Comparison of ENCODE assay signal across 27 cellular contexts in the genomic region with DNA sequence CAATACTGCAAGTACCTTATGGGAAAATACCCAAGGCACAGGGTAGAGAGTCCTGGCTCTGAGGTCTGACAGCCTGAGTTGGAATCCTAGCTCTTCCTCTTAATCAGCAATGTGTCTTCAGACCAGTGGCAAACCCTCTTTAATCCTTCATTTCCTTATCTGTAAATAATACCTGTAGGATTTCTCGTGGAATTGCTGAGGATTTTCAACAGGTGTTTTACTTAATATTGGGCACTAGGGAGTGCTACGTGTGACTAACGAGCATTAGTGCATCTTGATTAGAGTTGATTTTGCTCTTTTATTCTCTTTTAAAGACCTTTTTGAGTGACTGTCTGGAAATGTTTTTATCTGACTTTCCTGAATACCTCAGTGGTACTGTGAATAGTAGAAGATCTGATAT. TPM values are rescaled to one million over a fixed set of nuclear protein-coding genes. Genes with fewer than 3 reads are reported as not detected.
"Had no signal": no experiment of that assay in that cellular context is flagged by ENCODE, and none has a peak within 500 bp of the region (broad histone marks: within the 10 kb centered on the region; RNA-seq: fewer than 3 reads in every experiment).

No MANE protein-coding gene starts in this region.

- H3K27me3 Mint-ChIP-seq: activated CD4-positive, alpha-beta memory T cell treated with anti-CD3 and anti-CD28 coated beads, Interleukin-2, amount 10 ng/mL, durations not matched to agents 7 days and 5 days; activated naive CD8-positive, alpha-beta T cell; activated T-helper 17 cell treated with anti-CD3 and anti-CD28 coated beads, Interleukin-2, amount 50 U/mL, for 72 hours had no signal

- H3K36me3 Mint-ChIP-seq: activated naive CD8-positive, alpha-beta T cell had no signal

- ATAC-seq: activated CD4-positive, alpha-beta T cell treated with anti-CD3 and anti-CD28 coated beads for 36 hours; activated T-helper 17 cell treated with anti-CD3 and anti-CD28 coated beads, Interleukin-2, amount 50 U/mL, for 72 hours had no signal

- H3K4me3 ChIP-seq: SK-N-MC had no signal

- DNase-seq: activated CD4-positive, alpha-beta memory T cell treated with anti-CD3 and anti-CD28 coated beads, Interleukin-2, amount 10 ng/mL, durations not matched to agents 7 days and 5 days; activated CD4-positive, alpha-beta T cell treated with anti-CD3 and anti-CD28 coated beads for 36 hours; activated CD4-positive, alpha-beta T cell treated with anti-CD3 and anti-CD28 coated beads, Interleukin-2, amount 50 U/mL, for 1 hour; activated gamma-delta T cell; activated naive CD4-positive, alpha-beta T cell treated with anti-CD3 and anti-CD28 coated beads for 36 hours; activated T-cell treated with anti-CD3 and anti-CD28 coated beads for 4 hours; activated T-cell treated with anti-CD3 and anti-CD28 coated beads, Interleukin-2, amount 50 U/mL, for 48 hours; amygdala; caudate nucleus; Karpas-422; MM.1S; NCI-H1105 treated with DMSO at 0.1 percent for 48 hours; NCI-H146; NCI-H187 treated with DMSO at 0.1 percent for 48 hours; NCI-H2081 treated with DMSO at 0.1 percent for 48 hours; NCI-H446 treated with DMSO at 0.1 percent for 48 hours; NCI-H524 treated with DMSO at 0.1 percent for 48 hours; NCI-H748 treated with DMSO at 0.1 percent for 48 hours; SIG-M5; T-helper 1 cell; WERI-Rb-1 had no signal

- H3K4me3 Mint-ChIP-seq: activated CD4-positive, alpha-beta memory T cell treated with anti-CD3 and anti-CD28 coated beads, Interleukin-2, amount 10 ng/mL, durations not matched to agents 7 days and 5 days; activated CD4-positive, alpha-beta T cell treated with anti-CD3 and anti-CD28 coated beads for 36 hours; activated naive CD4-positive, alpha-beta T cell treated with anti-CD3 and anti-CD28 coated beads for 36 hours; activated naive CD8-positive, alpha-beta T cell; activated T-helper 17 cell treated with anti-CD3 and anti-CD28 coated beads, Interleukin-2, amount 50 U/mL, for 72 hours had no signal

- H3K27ac ChIP-seq: SK-N-MC, WERI-Rb-1 had no signal

- H3K27ac Mint-ChIP-seq: activated CD4-positive, alpha-beta memory T cell treated with anti-CD3 and anti-CD28 coated beads, Interleukin-2, amount 10 ng/mL, durations not matched to agents 7 days and 5 days; activated CD4-positive, alpha-beta T cell treated with anti-CD3 and anti-CD28 coated beads for 36 hours; activated naive CD4-positive, alpha-beta T cell treated with anti-CD3 and anti-CD28 coated beads for 36 hours; activated naive CD8-positive, alpha-beta T cell; activated T-helper 17 cell treated with anti-CD3 and anti-CD28 coated beads, Interleukin-2, amount 50 U/mL, for 72 hours had no signal

- H3K36me3 ChIP-seq: WERI-Rb-1 had no signal

- H3K4me1 Mint-ChIP-seq: activated CD4-positive, alpha-beta memory T cell treated with anti-CD3 and anti-CD28 coated beads, Interleukin-2, amount 10 ng/mL, durations not matched to agents 7 days and 5 days; activated CD4-positive, alpha-beta T cell treated with anti-CD3 and anti-CD28 coated beads for 36 hours; activated T-helper 17 cell treated with anti-CD3 and anti-CD28 coated beads, Interleukin-2, amount 50 U/mL, for 72 hours had no signal

RNA-seq across cellular contexts. Expression of gene ARHGAP28, which starts 48.9 kb away (rescaled TPM):
- total RNA-seq: activated CD4-positive, alpha-beta memory T cell treated with anti-CD3 and anti-CD28 coated beads, Interleukin-2, amount 10 ng/mL, durations not matched to agents 7 days and 5 days; activated CD4-positive, alpha-beta T cell treated with anti-CD3 and anti-CD28 coated beads for 36 hours; activated CD8-positive, alpha-beta memory T cell treated with anti-CD3 and anti-CD28 coated beads for 36 hours; activated naive CD4-positive, alpha-beta T cell treated with anti-CD3 and anti-CD28 coated beads for 36 hours; activated T-helper 17 cell treated with anti-CD3 and anti-CD28 coated beads, Interleukin-2, amount 50 U/mL, for 72 hours; OCI-LY7; T-helper 2 cell treated with Interferon-gamma antibody and Interleukin-4, amounts not matched to agents 100 ng/mL and 5 ng/mL, for 36 hours had no signal
